Comparison of ENCODE assay signal across 21 cellular contexts in genomic region chr5:173628501-173628900, GRCh38.
"Had no signal": no experiment of that assay in that cellular context is flagged by ENCODE, and none has a peak within 500 bp of the region (broad histone marks: within the 10 kb centered on the region; RNA-seq: fewer than 3 reads in every experiment).

No MANE protein-coding gene starts in this region.

- H3K27me3 ChIP-seq: heart left ventricle, transverse colon had no signal

- H3K4me1 ChIP-seq: gastroesophageal sphincter, transverse colon had no signal

- ATAC-seq: activated CD8-positive, alpha-beta T cell treated with anti-CD3 and anti-CD28 coated beads, Interleukin-2, amount 10 ng/mL, durations not matched to agents 7 days and 5 days; esophagus mucosa; gastroesophageal sphincter; heart left ventricle; left colon had no signal

- H3K36me3 ChIP-seq: brain microvascular endothelial cell, gastroesophageal sphincter, heart left ventricle, transverse colon had no signal

- H3K4me3 ChIP-seq: coronary artery, gastroesophageal sphincter, heart left ventricle, lung, transverse colon had no signal

- H3K9me3 ChIP-seq: gastroesophageal sphincter, heart left ventricle, transverse colon had no signal

- H3K27ac ChIP-seq: brain microvascular endothelial cell, coronary artery, gastroesophageal sphincter, heart left ventricle, transverse colon had no signal

- DNase-seq: activated CD4-positive, alpha-beta T cell treated with anti-CD3 and anti-CD28 coated beads, Interleukin-2, amount 10 ng/mL, durations not matched to agents 24 days and 14 days; activated CD4-positive, CD25-positive, alpha-beta regulatory T cell; activated CD8-positive, alpha-beta T cell treated with anti-CD3 and anti-CD28 coated beads, Interleukin-2, amount 10 ng/mL, durations not matched to agents 7 days and 5 days; activated naive CD4-positive, alpha-beta T cell treated with Interleukin-2 at 50 U/mL for 16 hours; activated naive CD8-positive, alpha-beta T cell treated with anti-CD3 and anti-CD28 coated beads, Interleukin-2, amount 10 ng/mL, durations not matched to agents 7 days and 5 days; activated T-cell treated with anti-CD3 and anti-CD28 coated beads, Interleukin-2, amount 50 U/mL, for 24 hours; brain microvascular endothelial cell; effector CD4-positive, alpha-beta T cell; heart left ventricle; left colon; nephron progenitor cell; stimulated activated CD4-positive, alpha-beta T cell treated with anti-CD3 and anti-CD28 coated beads, Interleukin-12 subunit alpha, Interleukin-12 subunit beta, amount 100 ng/mL, for 4 hours; stimulated activated CD4-positive, alpha-beta T cell treated with anti-CD3 and anti-CD28 coated beads, Interleukin-1b, Interleukin-23, amount 100 ng/mL, for 48 hours; stimulated activated CD8-positive, alpha-beta memory T cell treated with anti-CD3 and anti-CD28 coated beads, Interleukin-4, amount 100 ng/mL, for 48 hours; stimulated activated naive CD4-positive, alpha-beta T cell; T-helper 9 cell; transverse colon had no signal
